ENCODE assay signal across 10 cellular contexts in genomic region chr12:52175411-52176350, GRCh38. TPM values are rescaled to one million over a fixed set of nuclear protein-coding genes. Genes with fewer than 3 reads are reported as not detected.
DNase-seq lines count a peak whose midpoint lies in the region; ATAC-seq and TF ChIP-seq lines count a peak whose summit lies in the region.
"Had no signal": no experiment of that assay in that cellular context is flagged by ENCODE, and none has a peak within 500 bp of the region (broad histone marks: within the 10 kb centered on the region; RNA-seq: fewer than 3 reads in every experiment).

No MANE protein-coding gene starts in this region.

- CTCF ChIA-PET in RWPE1 (lab: Yijun Ruan, JAX): interaction anchor here (1.0 to 1.9 kb wide), 5 partner anchors 33 to 151 kb away, joined by 4 to 6 read pairs (median 5); no protein-coding TSS in a partner anchor

- peak; percentile 28 for TF ChIP-seq CTCF in cardiac muscle cell (IDR thresholded peaks at IDR 0.05; ENCODE audit: low read depth, low read length)
- no peak for TF ChIP-seq CTCF in RWPE1 (conservative IDR thresholded peaks at IDR 0.05; ENCODE audit: low read depth)
- no peak for TF ChIP-seq CTCF in glutamatergic neuron (IDR thresholded peaks at IDR 0.05; ENCODE audit: partially characterized antibody, unreplicated experiment)
- no peak for TF ChIP-seq CTCF in vagina (IDR thresholded peaks at IDR 0.05)
- TF ChIP-seq CTCF in testis (IDR thresholded peaks at IDR 0.05): no peak

- H3K27me3 Mint-ChIP-seq in glutamatergic neuron (ENCODE audit: unreplicated experiment): peaks cover 4% of the 10 kb centered on the region
- H3K27me3 Mint-ChIP-seq: CD4-positive, alpha-beta memory T cell had no signal

- WGBS in testis, 2 donors: 82% methylated on average over 15 to 20 of the region's 20 CpGs

- TF ChIP-seq POLR2A in vagina (IDR thresholded peaks at IDR 0.05) (no peak), testis (IDR thresholded peaks at IDR 0.05) (no peak)

- H3K36me3 ChIP-seq in cardiac muscle cell (no peaks in the 10 kb centered on the region), vagina (no peaks in the 10 kb centered on the region), testis (ENCODE audit: low read depth, missing control alignments) (no peaks in the 10 kb centered on the region)

- no peak overlapping the region for H3K27ac ChIP-seq in cardiac muscle cell
- H3K27ac ChIP-seq in RWPE1: peak overlapping the region; percentile 91
- peak overlapping the region; percentile 49 for H3K27ac ChIP-seq in vagina
- no peak overlapping the region for H3K27ac ChIP-seq in testis

- H3K4me3 Mint-ChIP-seq in glutamatergic neuron (ENCODE audit: unreplicated experiment): no peak overlapping the region
- H3K4me3 Mint-ChIP-seq: CD4-positive, alpha-beta memory T cell had no signal

- intact Hi-C loops in cardiac septum (cut with DNase I) (no loop called here), vagina (cut with DNase I) (no loop called here), testis (cut with DNase I; ENCODE audit: low total_unique reads) (no loop called here)

- no peaks in the 10 kb centered on the region for H3K4me1 ChIP-seq in cardiac muscle cell (ENCODE audit: low read depth)
- H3K4me1 ChIP-seq in vagina: peaks cover 15% of the 10 kb centered on the region
- H3K4me1 ChIP-seq in testis: peaks cover 16% of the 10 kb centered on the region

- ATAC-seq in HG03521 (IDR thresholded peaks at IDR 0.05; ENCODE audit: unreplicated experiment) (no peak), HG03378 (IDR thresholded peaks at IDR 0.05; ENCODE audit: unreplicated experiment) (no peak)

- H3K27me3 ChIP-seq in cardiac muscle cell: no peaks in the 10 kb centered on the region
- no peaks in the 10 kb centered on the region for H3K27me3 ChIP-seq in vagina
- H3K27me3 ChIP-seq in testis: no peaks in the 10 kb centered on the region

- no peak overlapping the region for H3K4me3 ChIP-seq in cardiac muscle cell
- H3K4me3 ChIP-seq in vagina: no peak overlapping the region
- H3K4me3 ChIP-seq in testis: no peak overlapping the region

- DNase-seq in cardiac muscle cell (ENCODE audit: low read depth in 1 of 2, low spot score in 1 of 2) (peak in 1 of 2 donors; percentile 53), cardiac septum (ENCODE audit: low spot score) (no peak), RWPE1 (ENCODE audit: low spot score) (peak; percentile 89), glutamatergic neuron (peak; percentile 14), vagina (ENCODE audit: extremely low spot score in 2 of 2) (no peak), testis (no peak)
- DNase-seq: CD4-positive, alpha-beta memory T cell had no signal

- no peaks in the 10 kb centered on the region for H3K36me3 Mint-ChIP-seq in glutamatergic neuron (ENCODE audit: unreplicated experiment)
- H3K36me3 Mint-ChIP-seq: CD4-positive, alpha-beta memory T cell had no signal

- H3K9me3 ChIP-seq in cardiac muscle cell (ENCODE audit: low read depth) (no peaks in the 10 kb centered on the region), vagina (no peaks in the 10 kb centered on the region), testis (no peaks in the 10 kb centered on the region)

- no peaks in the 10 kb centered on the region for H3K4me1 Mint-ChIP-seq in glutamatergic neuron (ENCODE audit: low read depth, unreplicated experiment)
- H3K4me1 Mint-ChIP-seq: CD4-positive, alpha-beta memory T cell had no signal

- H3K27ac Mint-ChIP-seq in glutamatergic neuron (ENCODE audit: unreplicated experiment): no peak overlapping the region

- POLR2A ChIA-PET in RWPE1 (lab: Yijun Ruan, JAX; ENCODE audit: low non-redundant PET): interaction anchor here (0.5 to 1.0 kb wide), 4 partner anchors 11 to 341 kb away, joined by 3 to 9 read pairs (median 4); no protein-coding TSS in a partner anchor

- H3K9me3 Mint-ChIP-seq in glutamatergic neuron (ENCODE audit: unreplicated experiment): no peaks in the 10 kb centered on the region

RNA-seq across cellular contexts. Expression of gene KRT80, which starts 16.1 kb away (rescaled TPM):
- not detected in 2 replicates for total RNA-seq in cardiac muscle cell
- not detected in 2 replicates for polyA plus RNA-seq in cardiac muscle cell
- 1.2 TPM for total RNA-seq in cardiac septum
- not detected for total RNA-seq in glutamatergic neuron (ENCODE audit: unreplicated experiment)
- 7.9 TPM for total RNA-seq in vagina
- under 1 TPM; 0.50 to 0.94 TPM for total RNA-seq in testis
- polyA plus RNA-seq in testis (ENCODE audit: insufficient read depth, low read depth, low replicate concordance): 1.0 TPM
- total RNA-seq: CD4-positive, alpha-beta memory T cell had no signal
- polyA plus RNA-seq: CD4-positive, alpha-beta memory T cell had no signal

RNA-seq across cellular contexts. Expression of gene KRT7, which starts 57.4 kb away (rescaled TPM):
- total RNA-seq in cardiac muscle cell: 0.21 and 0.36 TPM in 2 replicates
- 0.50 TPM in 1 of 2 replicates, not detected in the other for polyA plus RNA-seq in cardiac muscle cell
- 1.2 TPM for total RNA-seq in cardiac septum
- total RNA-seq in glutamatergic neuron (ENCODE audit: unreplicated experiment): not detected
- total RNA-seq in vagina: 7.6 TPM
- total RNA-seq in testis: 1 to 10 TPM; 3.3 to 6.9 TPM
- polyA plus RNA-seq in testis (ENCODE audit: insufficient read depth, low read depth, low replicate concordance): 19.3 TPM
- total RNA-seq: CD4-positive, alpha-beta memory T cell; SK-MEL-5 had no signal
- polyA plus RNA-seq: CD4-positive, alpha-beta memory T cell had no signal

Comparison
In these comparisons a context has a peak if more than half of its experiments do, and no peak if none do; other contexts are left out.
1. DNase-seq: peak in RWPE1 (single experiment) and glutamatergic neuron (single experiment); none in cardiac septum (single experiment), vagina (0 of 2) and testis (single experiment).
2. H3K27ac ChIP-seq: peak in RWPE1 (single experiment) and vagina (single experiment); none in cardiac muscle cell (single experiment) and testis (0 of 2).